ENCODE assay signal across 20 cellular contexts in the genomic region with DNA sequence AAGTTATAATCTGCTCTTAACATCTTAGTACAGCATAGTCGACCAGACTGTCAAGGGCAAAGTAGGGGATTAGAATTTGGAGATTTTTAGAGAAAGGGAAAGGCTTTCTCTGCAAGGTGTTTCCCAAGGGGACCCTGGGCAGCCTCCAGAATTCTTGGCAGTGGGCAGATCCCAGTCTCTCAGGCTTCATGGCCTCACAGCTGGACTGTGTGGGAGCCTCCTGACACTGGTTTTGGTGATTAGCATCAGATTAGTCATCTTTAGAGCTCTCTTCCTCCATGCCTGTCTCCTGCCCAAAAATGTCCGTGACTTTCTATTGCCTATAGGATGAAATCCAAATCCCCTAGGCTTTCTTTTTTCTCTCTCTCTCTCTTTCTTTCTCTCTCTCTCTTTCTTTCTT.
DNase-seq lines count a peak whose midpoint lies in the region; ATAC-seq, FAIRE-seq and TF ChIP-seq lines count a peak whose summit lies in the region.
"Had no signal": no experiment of that assay in that cellular context is flagged by ENCODE, and none has a peak within 500 bp of the region (broad histone marks: within the 10 kb centered on the region; RNA-seq: fewer than 3 reads in every experiment).

No MANE protein-coding gene starts in this region.

- no peaks in the 10 kb centered on the region for H3K36me3 ChIP-seq in PC-3 (ENCODE audit: low read depth, low read length)
- H3K36me3 ChIP-seq: pancreas, Peyer's patch had no signal

- no peaks in the 10 kb centered on the region for H3K9me3 ChIP-seq in PC-3 (ENCODE audit: low read length)
- H3K9me3 ChIP-seq: pancreas, Peyer's patch had no signal

- H3K79me2 ChIP-seq in PC-3 (ENCODE audit: low read length) = no peaks in the 10 kb centered on the region

- no peak overlapping the region for H3K4me3 Mint-ChIP-seq in activated T-cell treated with anti-CD3 and anti-CD28 coated beads, Interleukin-2, amount 50 U/mL, for 72 hours
- H3K4me3 Mint-ChIP-seq: activated naive CD8-positive, alpha-beta T cell treated with anti-CD3 and anti-CD28 coated beads, Interleukin-2, amount 50 U/mL, for 24 hours had no signal

- H3K4me1 Mint-ChIP-seq in activated T-cell treated with anti-CD3 and anti-CD28 coated beads, Interleukin-2, amount 50 U/mL, for 72 hours (ENCODE audit: low read depth) = no peaks in the 10 kb centered on the region
- H3K4me1 Mint-ChIP-seq: activated naive CD8-positive, alpha-beta T cell treated with anti-CD3 and anti-CD28 coated beads, Interleukin-2, amount 50 U/mL, for 24 hours had no signal

- CTCF ChIA-PET in PC-3 (lab: Charles Lee) = no interaction called here

- H3F3A ChIP-seq in PC-3 (ENCODE audit: low read length, unreplicated experiment) = no peaks in the 10 kb centered on the region

- no peaks in the 10 kb centered on the region for H3K4me1 ChIP-seq in PC-3 (ENCODE audit: insufficient read depth, low read length)
- H3K4me1 ChIP-seq: pancreas, Peyer's patch had no signal

- H4K20me1 ChIP-seq in PC-3 (ENCODE audit: low read length) = no peaks in the 10 kb centered on the region

- H3K27me3 Mint-ChIP-seq in activated T-cell treated with anti-CD3 and anti-CD28 coated beads, Interleukin-2, amount 50 U/mL, for 72 hours (ENCODE audit: low read depth) = peaks cover 8% of the 10 kb centered on the region

- no peak for TF ChIP-seq CTCF in PC-3 (conservative IDR thresholded peaks at IDR 0.05; ENCODE audit: low read depth, low read length)

- DNase-seq in A172 (ENCODE audit: low spot score) (peak; percentile 4), LHCN-M2 (ENCODE audit: low read depth) (peak; percentile 4), PC-3 (no peak), AML-193 (lab: John Stamatoyannopoulos, UW) (no peak), frontal cortex (ENCODE audit: low spot score in 2 of 2) (no peak)
- no peak for DNase-seq in activated T-cell treated with anti-CD3 and anti-CD28 coated beads, Interleukin-2, amount 50 U/mL, for 72 hours
- DNase-seq: activated naive CD8-positive, alpha-beta T cell treated with anti-CD3 and anti-CD28 coated beads, Interleukin-2, amount 50 U/mL, for 24 hours; H7; islet precursor cell; midbrain; NCI-H146; NCI-H524 treated with DMSO at 0.1 percent for 48 hours; pancreas; Peyer's patch; T-helper 1 cell had no signal

- H3K9me2 ChIP-seq in PC-3 (replicated peaks; ENCODE audit: low read length) = no peaks in the 10 kb centered on the region

- BruUV-seq in PC-3 (replicated peaks; lab: Mats Ljungman, UMichigan) = no TSS peak

- H3K27ac ChIP-seq in PC-3 (ENCODE audit: low read length) = no peak overlapping the region
- H3K27ac ChIP-seq: pancreas, Peyer's patch had no signal

- no peak overlapping the region for H2AFZ ChIP-seq in PC-3 (ENCODE audit: low read length)

- ATAC-seq in GM19395 (IDR thresholded peaks at IDR 0.05; ENCODE audit: unreplicated experiment) (peak; percentile 16), HG02642 (IDR thresholded peaks at IDR 0.05; ENCODE audit: poor library complexity, unreplicated experiment) (peak; percentile 13), PC-3 (no peak)
- no peak for ATAC-seq in activated T-cell treated with anti-CD3 and anti-CD28 coated beads, Interleukin-2, amount 50 U/mL, for 72 hours (replicated peaks in 1 of 2)
- ATAC-seq: activated CD4-positive, CD25-positive, alpha-beta regulatory T cell treated with anti-CD3 and anti-CD28 coated beads, Interleukin-2, amount 50 U/mL, for 24 hours; activated naive CD8-positive, alpha-beta T cell treated with anti-CD3 and anti-CD28 coated beads, Interleukin-2, amount 50 U/mL, for 24 hours; pancreas had no signal

- no peak for FAIRE-seq in frontal cortex (lab: Jason Lieb, UNC)
- FAIRE-seq: A204.1, pancreas had no signal

- intact Hi-C loops in PC-3 (cut with micrococcal nuclease) = no loop called here

- H3K9ac ChIP-seq in PC-3 (ENCODE audit: low read length) = no peak overlapping the region

- no peak overlapping the region for H3K4me2 ChIP-seq in PC-3 (ENCODE audit: low read length)
- H3K4me2 ChIP-seq: smooth muscle cell had no signal

- H3K27me3 ChIP-seq in PC-3 (ENCODE audit: low read length) = peaks cover 10% of the 10 kb centered on the region; the same call in 1 of the 2 replicates
- H3K27me3 ChIP-seq: pancreas, Peyer's patch had no signal

- no peak overlapping the region for H3K4me3 ChIP-seq in PC-3 (ENCODE audit: low read length)
- H3K4me3 ChIP-seq: pancreas, Peyer's patch, smooth muscle cell had no signal

- H3K9me3 Mint-ChIP-seq in activated T-cell treated with anti-CD3 and anti-CD28 coated beads, Interleukin-2, amount 50 U/mL, for 72 hours = no peaks in the 10 kb centered on the region
- H3K9me3 Mint-ChIP-seq: activated naive CD8-positive, alpha-beta T cell treated with anti-CD3 and anti-CD28 coated beads, Interleukin-2, amount 50 U/mL, for 24 hours had no signal

- H3K27ac Mint-ChIP-seq in activated T-cell treated with anti-CD3 and anti-CD28 coated beads, Interleukin-2, amount 50 U/mL, for 72 hours = no peak overlapping the region
- H3K27ac Mint-ChIP-seq: activated naive CD8-positive, alpha-beta T cell treated with anti-CD3 and anti-CD28 coated beads, Interleukin-2, amount 50 U/mL, for 24 hours had no signal

- POLR2A ChIA-PET in PC-3 (lab: Charles Lee; ENCODE audit: unreplicated experiment) = no interaction called here

- H3K36me3 Mint-ChIP-seq in activated T-cell treated with anti-CD3 and anti-CD28 coated beads, Interleukin-2, amount 50 U/mL, for 72 hours (ENCODE audit: insufficient read depth in 2 of 2) = no peaks in the 10 kb centered on the region

Comparison
In these comparisons a context has a peak if more than half of its experiments do, and no peak if none do; other contexts are left out.
1. DNase-seq: peak in A172 (single experiment) and LHCN-M2 (single experiment); none in activated T-cell treated with anti-CD3 and anti-CD28 coated beads, Interleukin-2, amount 50 U/mL, for 72 hours (0 of 2), PC-3 (single experiment), AML-193 (0 of 2) and frontal cortex (0 of 2).
2. ATAC-seq: peak in GM19395 (single experiment) and HG02642 (single experiment); none in activated T-cell treated with anti-CD3 and anti-CD28 coated beads, Interleukin-2, amount 50 U/mL, for 72 hours (0 of 2) and PC-3 (single experiment).